Comparison of ENCODE assay signal across 1 cellular context in the genomic region with DNA sequence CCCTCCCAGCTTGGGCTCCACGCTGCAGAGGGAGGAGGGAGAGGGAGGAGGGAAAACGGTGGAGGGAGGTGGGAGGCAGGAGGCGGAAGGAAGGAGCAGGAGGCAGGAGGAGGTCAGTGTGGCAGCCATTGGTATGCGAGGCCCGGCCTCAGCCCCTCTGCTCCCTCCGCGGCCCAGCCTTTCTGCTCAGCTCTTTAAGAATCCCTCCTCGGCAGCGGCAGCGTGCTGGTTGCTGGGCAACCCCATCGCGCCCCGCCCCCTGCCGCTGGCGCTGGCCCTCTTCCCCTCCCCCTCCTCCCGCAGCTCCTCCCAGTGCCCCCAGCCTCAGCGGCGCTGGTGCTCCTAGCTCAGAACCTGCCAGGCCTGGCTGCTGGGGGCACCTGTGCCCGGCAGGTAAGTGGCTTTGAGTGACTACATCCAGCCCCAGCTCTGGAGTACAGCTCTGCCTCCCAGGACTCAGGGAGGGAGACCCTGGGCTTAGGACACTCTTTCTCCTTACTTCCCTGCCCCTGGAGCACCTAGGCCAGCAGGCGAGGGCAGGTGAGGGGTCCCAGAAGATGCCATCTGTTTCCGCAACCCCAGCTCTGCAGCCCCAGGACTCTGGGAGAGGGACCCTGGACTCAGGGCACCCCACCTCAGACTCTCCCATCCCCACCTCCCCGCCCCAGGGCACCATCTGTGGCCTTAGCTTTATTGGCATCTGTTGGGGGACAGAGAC.
A peak's percentile ranks its signal among the peaks of the same experiment; 100 is the strongest.
TF ChIP-seq lines count a peak whose summit lies in the region.

No MANE protein-coding gene starts in this region.

TF ChIP-seq in HEK293, 187 proteins besides CTCF, POLR2A, EP300 and RAD21 (continued from another document):
- TF ChIP-seq, protein P1, sequence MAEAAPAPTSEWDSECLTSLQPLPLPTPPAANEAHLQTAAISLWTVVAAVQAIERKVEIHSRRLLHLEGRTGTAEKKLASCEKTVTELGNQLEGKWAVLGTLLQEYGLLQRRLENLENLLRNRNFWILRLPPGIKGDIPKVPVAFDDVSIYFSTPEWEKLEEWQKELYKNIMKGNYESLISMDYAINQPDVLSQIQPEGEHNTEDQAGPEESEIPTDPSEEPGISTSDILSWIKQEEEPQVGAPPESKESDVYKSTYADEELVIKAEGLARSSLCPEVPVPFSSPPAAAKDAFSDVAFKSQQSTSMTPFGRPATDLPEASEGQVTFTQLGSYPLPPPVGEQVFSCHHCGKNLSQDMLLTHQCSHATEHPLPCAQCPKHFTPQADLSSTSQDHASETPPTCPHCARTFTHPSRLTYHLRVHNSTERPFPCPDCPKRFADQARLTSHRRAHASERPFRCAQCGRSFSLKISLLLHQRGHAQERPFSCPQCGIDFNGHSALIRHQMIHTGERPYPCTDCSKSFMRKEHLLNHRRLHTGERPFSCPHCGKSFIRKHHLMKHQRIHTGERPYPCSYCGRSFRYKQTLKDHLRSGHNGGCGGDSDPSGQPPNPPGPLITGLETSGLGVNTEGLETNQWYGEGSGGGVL (tag by site-specific recombination; IDR thresholded peaks at IDR 0.05): peak; percentile 72
- TF ChIP-seq, protein P2, sequence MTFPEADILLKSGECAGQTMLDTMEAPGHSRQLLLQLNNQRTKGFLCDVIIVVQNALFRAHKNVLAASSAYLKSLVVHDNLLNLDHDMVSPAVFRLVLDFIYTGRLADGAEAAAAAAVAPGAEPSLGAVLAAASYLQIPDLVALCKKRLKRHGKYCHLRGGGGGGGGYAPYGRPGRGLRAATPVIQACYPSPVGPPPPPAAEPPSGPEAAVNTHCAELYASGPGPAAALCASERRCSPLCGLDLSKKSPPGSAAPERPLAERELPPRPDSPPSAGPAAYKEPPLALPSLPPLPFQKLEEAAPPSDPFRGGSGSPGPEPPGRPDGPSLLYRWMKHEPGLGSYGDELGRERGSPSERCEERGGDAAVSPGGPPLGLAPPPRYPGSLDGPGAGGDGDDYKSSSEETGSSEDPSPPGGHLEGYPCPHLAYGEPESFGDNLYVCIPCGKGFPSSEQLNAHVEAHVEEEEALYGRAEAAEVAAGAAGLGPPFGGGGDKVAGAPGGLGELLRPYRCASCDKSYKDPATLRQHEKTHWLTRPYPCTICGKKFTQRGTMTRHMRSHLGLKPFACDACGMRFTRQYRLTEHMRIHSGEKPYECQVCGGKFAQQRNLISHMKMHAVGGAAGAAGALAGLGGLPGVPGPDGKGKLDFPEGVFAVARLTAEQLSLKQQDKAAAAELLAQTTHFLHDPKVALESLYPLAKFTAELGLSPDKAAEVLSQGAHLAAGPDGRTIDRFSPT (tag by site-specific recombination; IDR thresholded peaks at IDR 0.05): 0 out of 2 replicates have a peak, but pooled peaks have one; percentile 11
- no peak for TF ChIP-seq ZNF211 (tag by site-specific recombination; IDR thresholded peaks at IDR 0.05; ENCODE audit: low read depth)
- TF ChIP-seq ZNF560 (tag by site-specific recombination; IDR thresholded peaks at IDR 0.05; ENCODE audit: borderline replicate concordance): peak; percentile 92
- no peak for TF ChIP-seq SCRT1 (tag by site-specific recombination; IDR thresholded peaks at IDR 0.05; ENCODE audit: borderline replicate concordance)
- TF ChIP-seq, protein P3, sequence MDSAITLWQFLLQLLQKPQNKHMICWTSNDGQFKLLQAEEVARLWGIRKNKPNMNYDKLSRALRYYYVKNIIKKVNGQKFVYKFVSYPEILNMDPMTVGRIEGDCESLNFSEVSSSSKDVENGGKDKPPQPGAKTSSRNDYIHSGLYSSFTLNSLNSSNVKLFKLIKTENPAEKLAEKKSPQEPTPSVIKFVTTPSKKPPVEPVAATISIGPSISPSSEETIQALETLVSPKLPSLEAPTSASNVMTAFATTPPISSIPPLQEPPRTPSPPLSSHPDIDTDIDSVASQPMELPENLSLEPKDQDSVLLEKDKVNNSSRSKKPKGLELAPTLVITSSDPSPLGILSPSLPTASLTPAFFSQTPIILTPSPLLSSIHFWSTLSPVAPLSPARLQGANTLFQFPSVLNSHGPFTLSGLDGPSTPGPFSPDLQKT (IDR thresholded peaks at IDR 0.05; ENCODE audit: borderline replicate concordance, low read depth, low read length): no peak
- TF ChIP-seq GLI4 (tag by site-specific recombination; IDR thresholded peaks at IDR 0.05): no peak
- TF ChIP-seq KLF10 (tag by site-specific recombination; IDR thresholded peaks at IDR 0.05): no peak
- TF ChIP-seq ZNF501 (tag by site-specific recombination; IDR thresholded peaks at IDR 0.05): no peak
- TF ChIP-seq SP2 (tag by site-specific recombination; IDR thresholded peaks at IDR 0.05): peak; percentile 24; the same call in 1 of the 2 replicates
- TF ChIP-seq ZSCAN5A (tag by site-specific recombination; IDR thresholded peaks at IDR 0.05): no peak
- no peak for TF ChIP-seq ZNF791 (tag by site-specific recombination; IDR thresholded peaks at IDR 0.05)
- TF ChIP-seq ZNF239 (tag by site-specific recombination; IDR thresholded peaks at IDR 0.05): no peak
- TF ChIP-seq ZNF341 (tag by site-specific recombination; IDR thresholded peaks at IDR 0.05; ENCODE audit: low read depth): peak; percentile 47; the same call in 1 of the 2 replicates
- 0 out of 2 replicates have a peak, but pooled peaks have one; percentile 31 for TF ChIP-seq ZBTB48 (tag by site-specific recombination; IDR thresholded peaks at IDR 0.05)
- TF ChIP-seq ZNF10 (tag by site-specific recombination; IDR thresholded peaks at IDR 0.05): no peak
- peak; percentile 38; the same call in 1 of the 2 replicates for TF ChIP-seq GLIS1 (tag by site-specific recombination; IDR thresholded peaks at IDR 0.05)
- TF ChIP-seq KLF1 (tag by site-specific recombination; IDR thresholded peaks at IDR 0.05): no peak
- TF ChIP-seq OVOL3 (tag by site-specific recombination; IDR thresholded peaks at IDR 0.05): no peak
- 0 out of 2 replicates have a peak, but pooled peaks have one; percentile 22 for TF ChIP-seq ZFHX2 (tag by site-specific recombination; conservative IDR thresholded peaks at IDR 0.05)
- no peak for TF ChIP-seq ZNF677 (tag by site-specific recombination; IDR thresholded peaks at IDR 0.05)
- TF ChIP-seq BCL6B (tag by site-specific recombination; IDR thresholded peaks at IDR 0.05): 0 out of 2 replicates have a peak, but pooled peaks have one; percentile 13
- no peak for TF ChIP-seq ZNF132 (tag by site-specific recombination; IDR thresholded peaks at IDR 0.05; ENCODE audit: borderline replicate concordance)
- TF ChIP-seq ZNF747 (tag by site-specific recombination; IDR thresholded peaks at IDR 0.05): no peak
- no peak for TF ChIP-seq YY2 (tag by site-specific recombination; IDR thresholded peaks at IDR 0.05)
- TF ChIP-seq, protein P4, sequence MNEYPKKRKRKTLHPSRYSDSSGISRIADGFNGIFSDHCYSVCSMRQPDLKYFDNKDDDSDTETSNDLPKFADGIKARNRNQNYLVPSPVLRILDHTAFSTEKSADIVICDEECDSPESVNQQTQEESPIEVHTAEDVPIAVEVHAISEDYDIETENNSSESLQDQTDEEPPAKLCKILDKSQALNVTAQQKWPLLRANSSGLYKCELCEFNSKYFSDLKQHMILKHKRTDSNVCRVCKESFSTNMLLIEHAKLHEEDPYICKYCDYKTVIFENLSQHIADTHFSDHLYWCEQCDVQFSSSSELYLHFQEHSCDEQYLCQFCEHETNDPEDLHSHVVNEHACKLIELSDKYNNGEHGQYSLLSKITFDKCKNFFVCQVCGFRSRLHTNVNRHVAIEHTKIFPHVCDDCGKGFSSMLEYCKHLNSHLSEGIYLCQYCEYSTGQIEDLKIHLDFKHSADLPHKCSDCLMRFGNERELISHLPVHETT (tag by site-specific recombination; IDR thresholded peaks at IDR 0.05): no peak
